In the genomic region with DNA sequence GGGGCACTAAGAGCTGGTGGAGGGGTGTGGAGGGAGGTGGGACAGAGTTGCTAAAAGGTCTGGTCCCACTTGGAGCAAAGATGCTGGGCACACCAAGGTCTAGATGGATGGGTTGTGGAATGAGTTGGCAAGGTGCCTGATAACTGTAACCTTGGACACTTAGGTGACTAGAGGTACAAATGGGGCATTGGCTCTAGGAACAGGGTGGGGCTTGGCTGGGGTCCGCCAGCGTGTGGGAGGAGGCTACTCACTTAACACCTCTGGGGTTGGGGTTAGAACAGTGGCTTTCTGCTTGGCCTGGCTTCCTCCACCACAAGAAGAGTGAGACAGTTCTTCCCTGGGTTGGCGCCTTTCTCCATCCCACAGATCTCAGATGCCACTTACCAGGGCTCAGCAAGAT, we compare ENCODE assay signal across 37 cellular contexts. TPM values are rescaled to one million over a fixed set of nuclear protein-coding genes. Genes with fewer than 3 reads are reported as not detected.
"Had no signal": no experiment of that assay in that cellular context is flagged by ENCODE, and none has a peak within 500 bp of the region (broad histone marks: within the 10 kb centered on the region; RNA-seq: fewer than 3 reads in every experiment).

No MANE protein-coding gene starts in this region.

- H3K9me3 ChIP-seq: adrenal gland, ascending aorta had no signal

- ATAC-seq: activated CD8-positive, alpha-beta memory T cell treated with anti-CD3 and anti-CD28 coated beads, Interleukin-2, amount 10 ng/mL, durations not matched to agents 7 days and 5 days; activated CD8-positive, alpha-beta T cell treated with anti-CD3 and anti-CD28 coated beads for 36 hours; activated naive CD4-positive, alpha-beta T cell treated with anti-CD3 and anti-CD28 coated beads, Interleukin-2, amount 50 U/mL, for 72 hours; activated T-cell treated with anti-CD3 and anti-CD28 coated beads, Interleukin-2, amount 50 U/mL, for 4 hours; activated T-cell treated with anti-CD3 and anti-CD28 coated beads, Interleukin-2, amount 50 U/mL, for 72 hours; activated T-helper 17 cell treated with anti-CD3 and anti-CD28 coated beads, Interleukin-2, amount 50 U/mL, for 72 hours had no signal

- H3K4me1 Mint-ChIP-seq: activated B cell treated with CpG ODN at 0.5 μM for 24 hours; activated naive CD8-positive, alpha-beta T cell treated with anti-CD3 and anti-CD28 coated beads for 36 hours; activated T-helper 17 cell treated with anti-CD3 and anti-CD28 coated beads, Interleukin-2, amount 50 U/mL, for 72 hours had no signal

- H3K9me3 Mint-ChIP-seq: activated B cell treated with CpG ODN at 0.5 μM for 24 hours; activated CD4-positive, alpha-beta memory T cell treated with anti-CD3 and anti-CD28 coated beads for 36 hours; activated CD4-positive, alpha-beta T cell treated with anti-CD3 and anti-CD28 coated beads, Interleukin-2, amount 10 ng/mL, durations not matched to agents 24 days and 14 days; activated CD8-positive, alpha-beta T cell treated with anti-CD3 and anti-CD28 coated beads for 36 hours; activated naive CD4-positive, alpha-beta T cell treated with anti-CD3 and anti-CD28 coated beads for 36 hours; activated naive CD4-positive, alpha-beta T cell treated with anti-CD3 and anti-CD28 coated beads, Interleukin-2, amount 50 U/mL, for 72 hours; activated naive CD8-positive, alpha-beta T cell treated with anti-CD3 and anti-CD28 coated beads for 36 hours; activated T-cell treated with anti-CD3 and anti-CD28 coated beads, Interleukin-2, amount 50 U/mL, for 4 hours; activated T-cell treated with anti-CD3 and anti-CD28 coated beads, Interleukin-2, amount 50 U/mL, for 72 hours; activated T-helper 1 cell treated with anti-CD3 and anti-CD28 coated beads, Interleukin-12 subunit alpha, Interleukin-12 subunit beta, Interleukin-2, Interleukin-4 antibody, amounts not matched to agents 30 ng/mL and 10 ng/mL and 1 ng/mL, durations not matched to agents 14 hours and 24 hours and 36 hours; activated T-helper 17 cell treated with anti-CD3 and anti-CD28 coated beads, Interleukin-2, amount 50 U/mL, for 72 hours; brain; T-helper 1 cell treated with Interleukin-12 subunit alpha and Interleukin-12 subunit beta and Interleukin-4 antibody, amounts not matched to agents 30 μg/mL and 1 μg/mL, for 36 hours; T-helper 2 cell treated with Interferon-gamma antibody and Interleukin-4, amounts not matched to agents 5 μg/mL and 100 μg/mL, for 36 hours had no signal

- H3K4me3 ChIP-seq: adrenal gland, ascending aorta, cardiac muscle cell had no signal

- H3K36me3 ChIP-seq: adrenal gland, ascending aorta, cardiac muscle cell had no signal

- DNase-seq: activated B cell treated with CpG ODN at 0.5 μM for 24 hours; activated CD4-positive, alpha-beta memory T cell treated with anti-CD3 and anti-CD28 coated beads for 36 hours; activated CD4-positive, alpha-beta T cell treated with anti-CD3 and anti-CD28 coated beads for 4 hours; activated CD4-positive, alpha-beta T cell treated with anti-CD3 and anti-CD28 coated beads, Interleukin-2, amount 10 ng/mL, durations not matched to agents 24 days and 14 days; activated CD4-positive, alpha-beta T cell treated with anti-CD3 and anti-CD28 coated beads, Interleukin-2, amount 50 U/mL, for 1 hour; activated CD4-positive, alpha-beta T cell treated with anti-CD3 and anti-CD28 coated beads, Interleukin-2, amount 50 U/mL, for 4 hours; activated CD4-positive, CD25-positive, alpha-beta regulatory T cell treated with anti-CD3 and anti-CD28 coated beads, Interleukin-2, amount 50 U/mL, for 72 hours; activated CD8-positive, alpha-beta memory T cell treated with anti-CD3 and anti-CD28 coated beads, Interleukin-2, amount 10 ng/mL, durations not matched to agents 7 days and 5 days; activated CD8-positive, alpha-beta T cell treated with anti-CD3 and anti-CD28 coated beads for 36 hours; activated effector memory CD4-positive, alpha-beta T cell treated with anti-CD3 and anti-CD28 coated beads, Interleukin-2, amount 50 U/mL, for 16 hours; activated gamma-delta T cell treated with Interleukin-2 at 50 U/mL for 16 hours; activated naive CD4-positive, alpha-beta T cell; activated naive CD4-positive, alpha-beta T cell treated with anti-CD3 and anti-CD28 coated beads for 36 hours; activated naive CD4-positive, alpha-beta T cell treated with anti-CD3 and anti-CD28 coated beads, Interleukin-2, amount 50 U/mL, for 16 hours; activated naive CD8-positive, alpha-beta T cell treated with anti-CD3 and anti-CD28 coated beads for 36 hours; activated T-cell treated with anti-CD3 and anti-CD28 coated beads for 4 hours; activated T-cell treated with anti-CD3 and anti-CD28 coated beads, Interleukin-2, amount 50 U/mL, for 1 hour; activated T-cell treated with anti-CD3 and anti-CD28 coated beads, Interleukin-2, amount 50 U/mL, for 4 hours; activated T-cell treated with anti-CD3 and anti-CD28 coated beads, Interleukin-2, amount 50 U/mL, for 72 hours; amniotic stem cell; central memory CD4-positive, alpha-beta T cell; SW 1271; T-helper 1 cell; T-helper 2 cell; T-helper 9 cell had no signal

- H3K27me3 ChIP-seq: adrenal gland, ascending aorta, cardiac muscle cell had no signal

- H3K27ac Mint-ChIP-seq: activated B cell treated with CpG ODN at 0.5 μM for 24 hours; activated CD4-positive, alpha-beta memory T cell treated with anti-CD3 and anti-CD28 coated beads for 36 hours; activated CD4-positive, alpha-beta T cell treated with anti-CD3 and anti-CD28 coated beads, Interleukin-2, amount 10 ng/mL, durations not matched to agents 24 days and 14 days; activated CD8-positive, alpha-beta memory T cell treated with anti-CD3 and anti-CD28 coated beads, Interleukin-2, amount 10 ng/mL, durations not matched to agents 7 days and 5 days; activated CD8-positive, alpha-beta T cell treated with anti-CD3 and anti-CD28 coated beads for 36 hours; activated naive CD4-positive, alpha-beta T cell treated with anti-CD3 and anti-CD28 coated beads for 36 hours; activated naive CD4-positive, alpha-beta T cell treated with anti-CD3 and anti-CD28 coated beads, Interleukin-2, amount 50 U/mL, for 72 hours; activated naive CD8-positive, alpha-beta T cell treated with anti-CD3 and anti-CD28 coated beads for 36 hours; activated T-cell treated with anti-CD3 and anti-CD28 coated beads, Interleukin-2, amount 50 U/mL, for 72 hours; activated T-helper 1 cell treated with anti-CD3 and anti-CD28 coated beads, Interleukin-12 subunit alpha, Interleukin-12 subunit beta, Interleukin-2, Interleukin-4 antibody, amounts not matched to agents 30 ng/mL and 10 ng/mL and 1 ng/mL, durations not matched to agents 14 hours and 24 hours and 36 hours; activated T-helper 17 cell treated with anti-CD3 and anti-CD28 coated beads, Interleukin-2, amount 50 U/mL, for 72 hours; brain; T-helper 1 cell treated with Interleukin-12 subunit alpha and Interleukin-12 subunit beta and Interleukin-4 antibody, amounts not matched to agents 30 μg/mL and 1 μg/mL, for 36 hours; T-helper 2 cell treated with Interferon-gamma antibody and Interleukin-4, amounts not matched to agents 5 μg/mL and 100 μg/mL, for 36 hours had no signal

- H3K36me3 Mint-ChIP-seq: activated CD4-positive, alpha-beta memory T cell treated with anti-CD3 and anti-CD28 coated beads for 36 hours; activated CD8-positive, alpha-beta memory T cell treated with anti-CD3 and anti-CD28 coated beads, Interleukin-2, amount 10 ng/mL, durations not matched to agents 7 days and 5 days; activated naive CD4-positive, alpha-beta T cell treated with anti-CD3 and anti-CD28 coated beads, Interleukin-2, amount 50 U/mL, for 72 hours; activated naive CD8-positive, alpha-beta T cell treated with anti-CD3 and anti-CD28 coated beads for 36 hours; brain had no signal

- H3K4me1 ChIP-seq: adrenal gland, ascending aorta had no signal

- H3K27ac ChIP-seq: adrenal gland, ascending aorta, cardiac muscle cell, VCaP had no signal

- FAIRE-seq: bronchial epithelial cell, TTC549 had no signal

- H3K4me3 Mint-ChIP-seq: activated B cell treated with CpG ODN at 0.5 μM for 24 hours; activated CD4-positive, alpha-beta memory T cell treated with anti-CD3 and anti-CD28 coated beads for 36 hours; activated CD4-positive, alpha-beta T cell treated with anti-CD3 and anti-CD28 coated beads, Interleukin-2, amount 10 ng/mL, durations not matched to agents 24 days and 14 days; activated CD8-positive, alpha-beta memory T cell treated with anti-CD3 and anti-CD28 coated beads, Interleukin-2, amount 10 ng/mL, durations not matched to agents 7 days and 5 days; activated CD8-positive, alpha-beta T cell treated with anti-CD3 and anti-CD28 coated beads for 36 hours; activated naive CD4-positive, alpha-beta T cell treated with anti-CD3 and anti-CD28 coated beads for 36 hours; activated naive CD8-positive, alpha-beta T cell treated with anti-CD3 and anti-CD28 coated beads for 36 hours; activated T-cell treated with anti-CD3 and anti-CD28 coated beads, Interleukin-2, amount 50 U/mL, for 4 hours; activated T-cell treated with anti-CD3 and anti-CD28 coated beads, Interleukin-2, amount 50 U/mL, for 72 hours; activated T-helper 1 cell treated with anti-CD3 and anti-CD28 coated beads, Interleukin-12 subunit alpha, Interleukin-12 subunit beta, Interleukin-2, Interleukin-4 antibody, amounts not matched to agents 30 ng/mL and 10 ng/mL and 1 ng/mL, durations not matched to agents 14 hours and 24 hours and 36 hours; activated T-helper 17 cell treated with anti-CD3 and anti-CD28 coated beads, Interleukin-2, amount 50 U/mL, for 72 hours; brain; T-helper 1 cell treated with Interleukin-12 subunit alpha and Interleukin-12 subunit beta and Interleukin-4 antibody, amounts not matched to agents 30 μg/mL and 1 μg/mL, for 36 hours; T-helper 2 cell treated with Interferon-gamma antibody and Interleukin-4, amounts not matched to agents 5 μg/mL and 100 μg/mL, for 36 hours had no signal

RNA-seq across cellular contexts. Expression of a gene that starts 17.2 kb away (rescaled TPM):
- total RNA-seq: bronchial epithelial cell had no signal
